In the genomic region with DNA sequence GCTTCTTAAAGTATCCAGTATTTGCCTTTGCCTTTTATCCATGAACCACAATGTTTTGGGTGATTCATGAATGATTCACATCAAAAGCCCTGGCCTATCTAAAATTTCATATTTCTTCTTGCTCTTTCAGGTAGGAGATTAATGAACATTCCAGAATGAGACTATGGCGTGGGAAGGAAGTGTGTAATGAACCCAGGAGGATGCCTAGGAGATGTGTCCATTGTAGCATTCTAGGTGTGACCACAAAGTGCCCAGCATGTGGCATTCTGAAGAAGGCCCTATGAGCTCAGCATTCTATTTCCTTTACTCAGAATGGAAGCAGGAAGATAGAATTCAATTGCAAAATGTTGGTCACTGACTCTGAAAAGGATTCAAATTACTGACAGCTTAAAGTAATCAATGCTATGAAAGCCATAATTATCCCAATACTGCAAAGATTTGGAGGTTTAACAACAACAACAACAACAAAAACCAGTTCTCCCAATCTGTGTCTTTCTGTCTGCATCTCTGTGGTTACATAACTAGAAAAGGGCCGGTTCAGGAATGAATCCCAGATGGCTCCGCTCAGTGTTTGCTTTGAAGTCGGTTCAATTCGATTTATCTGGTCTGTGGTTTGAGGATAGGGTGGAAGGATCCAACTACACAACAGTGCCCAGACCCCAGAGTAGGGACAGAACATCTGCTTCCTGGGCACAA, we compare ENCODE assay signal across 13 cellular contexts.
A peak's percentile ranks its signal among the peaks of the same experiment; 100 is the strongest.
DNase-seq lines count a peak whose midpoint lies in the region; ATAC-seq and TF ChIP-seq lines count a peak whose summit lies in the region.
"Had no signal": no experiment of that assay in that cellular context is flagged by ENCODE, and none has a peak within 500 bp of the region (broad histone marks: within the 10 kb centered on the region; RNA-seq: fewer than 3 reads in every experiment).

No MANE protein-coding gene starts in this region.

- no peaks in the 10 kb centered on the region for H3K4me1 Mint-ChIP-seq in stimulated activated memory B cell treated with anti-CD40 and anti-IgM and Interleukin-4, amounts not matched to agents 10 μg/mL and 1 μg/mL and 100 μg/mL, for 72 hours
- H3K4me1 Mint-ChIP-seq: activated naive CD4-positive, alpha-beta T cell treated with anti-CD3 and anti-CD28 coated beads, Interleukin-2, amount 50 U/mL, for 24 hours; CD8-positive, alpha-beta memory T cell had no signal

- H3K9me3 Mint-ChIP-seq in stimulated activated memory B cell treated with anti-CD40 and anti-IgM and Interleukin-4, amounts not matched to agents 10 μg/mL and 1 μg/mL and 100 μg/mL, for 72 hours = no peaks in the 10 kb centered on the region
- H3K9me3 Mint-ChIP-seq: activated naive CD4-positive, alpha-beta T cell treated with anti-CD3 and anti-CD28 coated beads, Interleukin-2, amount 50 U/mL, for 24 hours; CD8-positive, alpha-beta memory T cell; endodermal cell had no signal

- H3K27ac Mint-ChIP-seq in stimulated activated memory B cell treated with anti-CD40 and anti-IgM and Interleukin-4, amounts not matched to agents 10 μg/mL and 1 μg/mL and 100 μg/mL, for 72 hours = no peak overlapping the region
- H3K27ac Mint-ChIP-seq: activated naive CD4-positive, alpha-beta T cell treated with anti-CD3 and anti-CD28 coated beads, Interleukin-2, amount 50 U/mL, for 24 hours; CD8-positive, alpha-beta memory T cell; endodermal cell had no signal

- peaks cover 23% of the 10 kb centered on the region for H3K27me3 Mint-ChIP-seq in stimulated activated memory B cell treated with anti-CD40 and anti-IgM and Interleukin-4, amounts not matched to agents 10 μg/mL and 1 μg/mL and 100 μg/mL, for 72 hours

- ATAC-seq in stimulated activated memory B cell treated with anti-CD40 and anti-IgM and Interleukin-4, amounts not matched to agents 10 μg/mL and 1 μg/mL and 100 μg/mL, for 72 hours = no peak

- H3K36me3 Mint-ChIP-seq in stimulated activated memory B cell treated with anti-CD40 and anti-IgM and Interleukin-4, amounts not matched to agents 10 μg/mL and 1 μg/mL and 100 μg/mL, for 72 hours = no peaks in the 10 kb centered on the region
- H3K36me3 Mint-ChIP-seq: activated naive CD4-positive, alpha-beta T cell treated with anti-CD3 and anti-CD28 coated beads, Interleukin-2, amount 50 U/mL, for 24 hours; CD8-positive, alpha-beta memory T cell had no signal

- no peak overlapping the region for H3K4me3 ChIP-seq in AG09309 (ENCODE audit: control insufficient read depth, low read depth, low read length)
- no peak overlapping the region for H3K4me3 ChIP-seq in fibroblast of villous mesenchyme (ENCODE audit: low read depth, low read length)

- TF ChIP-seq CTCF in AG09309 (IDR thresholded peaks at IDR 0.05; ENCODE audit: control insufficient read depth, insufficient read depth, low read depth, low read length, missing control alignments) = no peak
- no peak for TF ChIP-seq CTCF in fibroblast of villous mesenchyme (IDR thresholded peaks at IDR 0.05; ENCODE audit: insufficient read depth, low read depth, low read length)

- no peak overlapping the region for H3K4me3 Mint-ChIP-seq in stimulated activated memory B cell treated with anti-CD40 and anti-IgM and Interleukin-4, amounts not matched to agents 10 μg/mL and 1 μg/mL and 100 μg/mL, for 72 hours
- H3K4me3 Mint-ChIP-seq: activated naive CD4-positive, alpha-beta T cell treated with anti-CD3 and anti-CD28 coated beads, Interleukin-2, amount 50 U/mL, for 24 hours; CD8-positive, alpha-beta memory T cell; endodermal cell had no signal

- DNase-seq in AG09309 (ENCODE audit: low read depth) (peak; percentile 74), HPDE6-E6E7 (ENCODE audit: extremely low spot score) (peak; percentile 95), SW480 (ENCODE audit: low spot score) (peak; percentile 86), fibroblast of villous mesenchyme (ENCODE audit: low read depth) (peak; percentile 36), pons (ENCODE audit: low spot score) (no peak)
- DNase-seq in activated naive CD4-positive, alpha-beta T cell treated with Interleukin-2 at 50 U/mL for 16 hours = no peak
- DNase-seq in activated effector memory CD4-positive, alpha-beta T cell treated with Interleukin-2 at 50 U/mL for 16 hours = no peak
- DNase-seq: activated CD4-positive, alpha-beta T cell treated with anti-CD3 and anti-CD28 coated beads for 48 hours; CD8-positive, alpha-beta memory T cell; endodermal cell; MV-4-11 had no signal

Comparison
In these comparisons a context has a peak if more than half of its experiments do, and no peak if none do; other contexts are left out.
1. DNase-seq: peak in AG09309 (single experiment), HPDE6-E6E7 (single experiment), SW480 (single experiment) and fibroblast of villous mesenchyme (single experiment); none in pons (single experiment), activated naive CD4-positive, alpha-beta T cell treated with Interleukin-2 at 50 U/mL for 16 hours (single experiment) and activated effector memory CD4-positive, alpha-beta T cell treated with Interleukin-2 at 50 U/mL for 16 hours (single experiment).